25 cellular contexts compared by ENCODE assay signal in genomic region chr11:28969832-28970231, GRCh38.
"Had no signal": no experiment of that assay in that cellular context is flagged by ENCODE, and none has a peak within 500 bp of the region (broad histone marks: within the 10 kb centered on the region; RNA-seq: fewer than 3 reads in every experiment).

No MANE protein-coding gene starts in this region.

- ATAC-seq: activated CD8-positive, alpha-beta T cell treated with anti-CD3 and anti-CD28 coated beads, Interleukin-2, amount 10 ng/mL, durations not matched to agents 7 days and 5 days; heart right ventricle; left colon; sciatic nerve; stimulated activated naive B cell treated with anti-CD40 and anti-IgM and Interleukin-4, amounts not matched to agents 10 μg/mL and 1 μg/mL and 100 μg/mL, for 72 hours had no signal

- H3K4me1 Mint-ChIP-seq: activated naive CD4-positive, alpha-beta T cell treated with anti-CD3 and anti-CD28 coated beads, Interleukin-2, amount 50 U/mL, for 24 hours; memory B cell; naive B cell; stimulated activated naive B cell treated with anti-CD40 and anti-IgM and Interleukin-4, amounts not matched to agents 10 μg/mL and 1 μg/mL and 100 μg/mL, for 72 hours had no signal

- H3K4me1 ChIP-seq: heart right ventricle, uterus had no signal

- H3K4me3 Mint-ChIP-seq: activated CD8-positive, alpha-beta T cell treated with anti-CD3 and anti-CD28 coated beads, Interleukin-2, amount 10 ng/mL, durations not matched to agents 7 days and 5 days; activated naive CD4-positive, alpha-beta T cell treated with anti-CD3 and anti-CD28 coated beads, Interleukin-2, amount 50 U/mL, for 24 hours; activated T-helper 1 cell treated with anti-CD3 and anti-CD28 coated beads, Interleukin-12 subunit alpha, Interleukin-12 subunit beta, Interleukin-2, Interleukin-4 antibody, amounts not matched to agents 30 ng/mL and 10 ng/mL and 1 ng/mL, durations not matched to agents 14 hours and 24 hours and 36 hours; dendritic cell treated with granulocyte-macrophage colony-stimulating factor and Interleukin-4, amounts not matched to agents 40 ng/mL and 50 ng/mL, for 4 days; memory B cell; naive B cell; stimulated activated naive B cell treated with anti-CD40 and anti-IgM and Interleukin-4, amounts not matched to agents 10 μg/mL and 1 μg/mL and 100 μg/mL, for 72 hours had no signal

- H3K27me3 Mint-ChIP-seq: activated naive CD4-positive, alpha-beta T cell treated with anti-CD3 and anti-CD28 coated beads, Interleukin-2, amount 50 U/mL, for 24 hours; dendritic cell treated with granulocyte-macrophage colony-stimulating factor and Interleukin-4, amounts not matched to agents 40 ng/mL and 50 ng/mL, for 4 days; memory B cell; naive B cell; stimulated activated naive B cell treated with anti-CD40 and anti-IgM and Interleukin-4, amounts not matched to agents 10 μg/mL and 1 μg/mL and 100 μg/mL, for 72 hours had no signal

- H3K27ac ChIP-seq: brain microvascular endothelial cell, heart right ventricle, uterus, WERI-Rb-1 had no signal

- H3K27ac Mint-ChIP-seq: activated CD8-positive, alpha-beta T cell treated with anti-CD3 and anti-CD28 coated beads, Interleukin-2, amount 10 ng/mL, durations not matched to agents 7 days and 5 days; activated naive CD4-positive, alpha-beta T cell treated with anti-CD3 and anti-CD28 coated beads, Interleukin-2, amount 50 U/mL, for 24 hours; activated T-helper 1 cell treated with anti-CD3 and anti-CD28 coated beads, Interleukin-12 subunit alpha, Interleukin-12 subunit beta, Interleukin-2, Interleukin-4 antibody, amounts not matched to agents 30 ng/mL and 10 ng/mL and 1 ng/mL, durations not matched to agents 14 hours and 24 hours and 36 hours; dendritic cell treated with granulocyte-macrophage colony-stimulating factor and Interleukin-4, amounts not matched to agents 40 ng/mL and 50 ng/mL, for 4 days; memory B cell; naive B cell; stimulated activated naive B cell treated with anti-CD40 and anti-IgM and Interleukin-4, amounts not matched to agents 10 μg/mL and 1 μg/mL and 100 μg/mL, for 72 hours had no signal

- H3K36me3 ChIP-seq: brain microvascular endothelial cell, heart right ventricle, uterus, WERI-Rb-1 had no signal

- H3K27me3 ChIP-seq: brain microvascular endothelial cell, heart right ventricle, uterus had no signal

- H3K9me3 ChIP-seq: heart right ventricle, uterus had no signal

- H3K4me3 ChIP-seq: heart right ventricle, uterus had no signal

- DNase-seq: activated CD4-positive, alpha-beta T cell treated with anti-CD3 and anti-CD28 coated beads for 1 hour; activated CD4-positive, alpha-beta T cell treated with anti-CD3 and anti-CD28 coated beads, Interleukin-2, amount 50 U/mL, for 1 hour; activated CD8-positive, alpha-beta T cell treated with anti-CD3 and anti-CD28 coated beads, Interleukin-2, amount 10 ng/mL, durations not matched to agents 7 days and 5 days; activated gamma-delta T cell; aorta; brain microvascular endothelial cell; caudate nucleus; effector CD4-positive, alpha-beta T cell; erythroblast; foreskin fibroblast; heart right ventricle; left colon; naive B cell; occipital lobe; small intestine; stimulated activated CD4-positive, alpha-beta T cell treated with anti-CD3 and anti-CD28 coated beads, Interleukin-2, amount 100 ng/mL, for 24 hours; stimulated activated naive B cell treated with anti-CD40 and anti-IgM and Interleukin-4, amounts not matched to agents 10 μg/mL and 1 μg/mL and 100 μg/mL, for 72 hours; trophoblast cell; uterus; WERI-Rb-1 had no signal

- H3K36me3 Mint-ChIP-seq: activated naive CD4-positive, alpha-beta T cell treated with anti-CD3 and anti-CD28 coated beads, Interleukin-2, amount 50 U/mL, for 24 hours; memory B cell; naive B cell; stimulated activated naive B cell treated with anti-CD40 and anti-IgM and Interleukin-4, amounts not matched to agents 10 μg/mL and 1 μg/mL and 100 μg/mL, for 72 hours had no signal

- H3K9me3 Mint-ChIP-seq: dendritic cell treated with granulocyte-macrophage colony-stimulating factor and Interleukin-4, amounts not matched to agents 40 ng/mL and 50 ng/mL, for 4 days had no signal
